Comparison of ENCODE assay signal across 16 cellular contexts in the genomic region with DNA sequence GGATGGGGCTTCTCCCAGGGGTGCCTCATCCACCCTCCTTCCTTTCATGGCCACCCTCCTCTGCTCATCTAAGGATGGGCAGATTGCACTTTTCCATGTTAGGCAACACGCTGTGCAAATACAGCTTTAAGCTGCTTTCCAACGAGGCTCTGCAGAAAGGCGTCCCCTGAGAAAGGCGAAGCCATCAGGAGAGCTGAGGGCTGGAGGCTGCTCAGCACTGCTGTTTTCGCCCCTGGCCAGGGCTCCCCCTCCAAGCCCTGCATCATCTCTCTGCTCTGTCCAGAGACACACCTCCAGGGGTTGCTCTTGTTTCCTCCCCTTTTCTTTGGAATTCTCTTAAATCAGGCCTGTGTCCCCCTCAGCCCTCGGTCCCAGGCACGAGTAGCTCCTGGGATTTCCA.
DNase-seq lines count a peak whose midpoint lies in the region; ATAC-seq lines count a peak whose summit lies in the region.
"Had no signal": no experiment of that assay in that cellular context is flagged by ENCODE, and none has a peak within 500 bp of the region (broad histone marks: within the 10 kb centered on the region; RNA-seq: fewer than 3 reads in every experiment).

No MANE protein-coding gene starts in this region.

- H3K27ac ChIP-seq in right cardiac atrium (ENCODE audit: low read length) (no peak overlapping the region), neuronal stem cell (replicated peaks; ENCODE audit: low read length) (no peak overlapping the region)

- DNase-seq in Right ventricle myocardium superior = no peak
- no peak for DNase-seq in right cardiac atrium
- peak; percentile 4 for DNase-seq in NCI-H69 (lab: John Stamatoyannopoulos, UW)
- no peak for DNase-seq in neuronal stem cell (ENCODE audit: low spot score)
- DNase-seq: ACHN; BE2C; CD4-positive, alpha-beta memory T cell; DMS79; GDM1; GOT3; H7; HFFc6; IMR-90 had no signal

- no peak overlapping the region for H2BK120ac ChIP-seq in neuronal stem cell (ENCODE audit: low read depth, low read length)

- H3K4me3 ChIP-seq in right cardiac atrium (ENCODE audit: low read length) (no peak overlapping the region), neuronal stem cell (ENCODE audit: low read length in 2 of 2) (no peak overlapping the region)

- H3K4me2 ChIP-seq in neuronal stem cell (ENCODE audit: insufficient read depth, low read length, poor library complexity, severe bottlenecking) = no peak overlapping the region

- H2BK15ac ChIP-seq in neuronal stem cell (ENCODE audit: low read length) = peak overlapping the region; percentile 8

- H3K4me1 ChIP-seq in right cardiac atrium (ENCODE audit: control insufficient read depth, insufficient read depth, low read length) (peaks cover 2% of the 10 kb centered on the region), neuronal stem cell (ENCODE audit: control insufficient read depth in 2 of 2, insufficient read depth in 1 of 2, low read depth in 1 of 2, low read length in 2 of 2) (peaks cover 0 to 3% of the 10 kb centered on the region in 2 donors)
- H3K4me1 ChIP-seq: BE2C had no signal

- WGBS in right cardiac atrium = 68% methylated on average over 7 of the region's 7 CpGs
- no CpG with 5 or more reads among the region's 7 CpGs for WGBS in neuronal stem cell (ENCODE audit: extremely low coverage in 2 of 2, insufficient read length in 2 of 2, insufficient replicate concordance in 1 of 2), 2 donors

- peak; percentile 51 for ATAC-seq in Right ventricle myocardium superior (ENCODE audit: poor library complexity)
- no peak for ATAC-seq in right cardiac atrium
- no peak for ATAC-seq in GM21528 (IDR thresholded peaks at IDR 0.05; ENCODE audit: low FRiP score, unreplicated experiment)
- ATAC-seq in HG03196 (IDR thresholded peaks at IDR 0.05; ENCODE audit: unreplicated experiment) = no peak
- ATAC-seq: HCT116 had no signal

- no peaks in the 10 kb centered on the region for H3K9me3 ChIP-seq in right cardiac atrium (ENCODE audit: control insufficient read depth, low read length)
- no peaks in the 10 kb centered on the region for H3K9me3 ChIP-seq in neuronal stem cell (replicated peaks in 1 of 2; ENCODE audit: control insufficient read depth in 2 of 2, insufficient read depth in 1 of 2, low read depth in 1 of 2, low read length in 2 of 2)
- H3K9me3 ChIP-seq: BE2C had no signal

- H3K27me3 ChIP-seq in right cardiac atrium (ENCODE audit: control insufficient read depth, insufficient read depth) = no peaks in the 10 kb centered on the region
- no peaks in the 10 kb centered on the region for H3K27me3 ChIP-seq in neuronal stem cell (ENCODE audit: control insufficient read depth in 3 of 3, insufficient read depth in 3 of 3, low read depth in 1 of 3, low read length in 3 of 3)
- H3K27me3 ChIP-seq: BE2C had no signal

- no peak overlapping the region for H3K23ac ChIP-seq in neuronal stem cell (ENCODE audit: low read depth, low read length, poor library complexity)

- H3K18ac ChIP-seq in neuronal stem cell (ENCODE audit: low read length) = peak overlapping the region; percentile 78

- H3K14ac ChIP-seq in neuronal stem cell (ENCODE audit: low read length) = no peak overlapping the region

- no peaks in the 10 kb centered on the region for H3K79me1 ChIP-seq in neuronal stem cell (ENCODE audit: low read depth, low read length)

- no peak overlapping the region for H2AFZ ChIP-seq in neuronal stem cell (ENCODE audit: low read length)

- intact Hi-C loops in Right ventricle myocardium superior (cut with DNase I) = no loop called here
- intact Hi-C loops in right cardiac atrium (cut with DNase I) = no loop called here

- no peak overlapping the region for H2AK5ac ChIP-seq in neuronal stem cell (ENCODE audit: low read depth, low read length)

- H2BK5ac ChIP-seq in neuronal stem cell (ENCODE audit: low read length) = no peak overlapping the region

- H3K4ac ChIP-seq in neuronal stem cell (ENCODE audit: low read length) = no peak overlapping the region

- H3K9ac ChIP-seq in neuronal stem cell (ENCODE audit: low read depth, low read length, poor library complexity) = no peak overlapping the region

- no peaks in the 10 kb centered on the region for H3K36me3 ChIP-seq in neuronal stem cell (replicated peaks in 1 of 2; ENCODE audit: control insufficient read depth in 2 of 2, insufficient read depth in 2 of 2, low read length in 2 of 2)
- H3K36me3 ChIP-seq: BE2C had no signal

- H4K91ac ChIP-seq in neuronal stem cell (ENCODE audit: low read depth, low read length, poor library complexity) = no peak overlapping the region

- peak overlapping the region; percentile 7 for H2BK12ac ChIP-seq in neuronal stem cell (ENCODE audit: low read length)

- no peak overlapping the region for H4K8ac ChIP-seq in neuronal stem cell (ENCODE audit: low read depth, low read length)
